In genomic region chr12:132243596-132244289, GRCh38 we compare ENCODE assay signal across 2 cellular contexts.
TF ChIP-seq lines count a peak whose summit lies in the region.

No MANE protein-coding gene starts in this region.

TF ChIP-seq in SK-N-SH, 30 proteins besides CTCF, POLR2A, EP300 and RAD21 (continued from another document):
- no peak for TF ChIP-seq EZH2phosphoT487 (IDR thresholded peaks at IDR 0.05; ENCODE audit: borderline replicate concordance, low read depth)
- TF ChIP-seq ZBTB33 (IDR thresholded peaks at IDR 0.05; ENCODE audit: borderline replicate concordance, low read depth): no peak
- TF ChIP-seq, protein P1, sequence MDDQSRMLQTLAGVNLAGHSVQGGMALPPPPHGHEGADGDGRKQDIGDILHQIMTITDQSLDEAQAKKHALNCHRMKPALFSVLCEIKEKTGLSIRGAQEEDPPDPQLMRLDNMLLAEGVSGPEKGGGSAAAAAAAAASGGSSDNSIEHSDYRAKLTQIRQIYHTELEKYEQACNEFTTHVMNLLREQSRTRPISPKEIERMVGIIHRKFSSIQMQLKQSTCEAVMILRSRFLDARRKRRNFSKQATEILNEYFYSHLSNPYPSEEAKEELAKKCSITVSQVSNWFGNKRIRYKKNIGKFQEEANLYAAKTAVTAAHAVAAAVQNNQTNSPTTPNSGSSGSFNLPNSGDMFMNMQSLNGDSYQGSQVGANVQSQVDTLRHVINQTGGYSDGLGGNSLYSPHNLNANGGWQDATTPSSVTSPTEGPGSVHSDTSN (IDR thresholded peaks at IDR 0.05): no peak; the same call in 1 of the 2 replicates
- no peak for TF ChIP-seq FOSL2 (IDR thresholded peaks at IDR 0.05; ENCODE audit: borderline replicate concordance, low read depth)
- TF ChIP-seq TCF12 (IDR thresholded peaks at IDR 0.05): no peak

TF ChIP-seq in WTC11, 78 proteins besides CTCF, POLR2A, EP300 and RAD21 (continued from another document):
- TF ChIP-seq, protein P2, sequence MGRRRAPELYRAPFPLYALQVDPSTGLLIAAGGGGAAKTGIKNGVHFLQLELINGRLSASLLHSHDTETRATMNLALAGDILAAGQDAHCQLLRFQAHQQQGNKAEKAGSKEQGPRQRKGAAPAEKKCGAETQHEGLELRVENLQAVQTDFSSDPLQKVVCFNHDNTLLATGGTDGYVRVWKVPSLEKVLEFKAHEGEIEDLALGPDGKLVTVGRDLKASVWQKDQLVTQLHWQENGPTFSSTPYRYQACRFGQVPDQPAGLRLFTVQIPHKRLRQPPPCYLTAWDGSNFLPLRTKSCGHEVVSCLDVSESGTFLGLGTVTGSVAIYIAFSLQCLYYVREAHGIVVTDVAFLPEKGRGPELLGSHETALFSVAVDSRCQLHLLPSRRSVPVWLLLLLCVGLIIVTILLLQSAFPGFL (CRISPR knock-in tag; IDR thresholded peaks at IDR 0.05; ENCODE audit: borderline replicate concordance): no peak
- TF ChIP-seq ZBTB43 (CRISPR knock-in tag; IDR thresholded peaks at IDR 0.05) (no peak), TEAD4 (CRISPR knock-in tag; IDR thresholded peaks at IDR 0.05) (no peak), GABPB1 (CRISPR knock-in tag; IDR thresholded peaks at IDR 0.05) (no peak), ZNF281 (CRISPR knock-in tag; IDR thresholded peaks at IDR 0.05) (no peak), ZNF671 (CRISPR knock-in tag; IDR thresholded peaks at IDR 0.05) (no peak), MXD4 (CRISPR knock-in tag; IDR thresholded peaks at IDR 0.05; ENCODE audit: borderline replicate concordance) (no peak), RORB (CRISPR knock-in tag; IDR thresholded peaks at IDR 0.05) (no peak), FOXK1 (CRISPR knock-in tag; IDR thresholded peaks at IDR 0.05) (no peak), HMGA2 (CRISPR knock-in tag; IDR thresholded peaks at IDR 0.05) (no peak), TP53 (CRISPR knock-in tag; IDR thresholded peaks at IDR 0.05) (no peak), CREM (CRISPR knock-in tag; IDR thresholded peaks at IDR 0.05) (no peak)
- TF ChIP-seq, protein P3, sequence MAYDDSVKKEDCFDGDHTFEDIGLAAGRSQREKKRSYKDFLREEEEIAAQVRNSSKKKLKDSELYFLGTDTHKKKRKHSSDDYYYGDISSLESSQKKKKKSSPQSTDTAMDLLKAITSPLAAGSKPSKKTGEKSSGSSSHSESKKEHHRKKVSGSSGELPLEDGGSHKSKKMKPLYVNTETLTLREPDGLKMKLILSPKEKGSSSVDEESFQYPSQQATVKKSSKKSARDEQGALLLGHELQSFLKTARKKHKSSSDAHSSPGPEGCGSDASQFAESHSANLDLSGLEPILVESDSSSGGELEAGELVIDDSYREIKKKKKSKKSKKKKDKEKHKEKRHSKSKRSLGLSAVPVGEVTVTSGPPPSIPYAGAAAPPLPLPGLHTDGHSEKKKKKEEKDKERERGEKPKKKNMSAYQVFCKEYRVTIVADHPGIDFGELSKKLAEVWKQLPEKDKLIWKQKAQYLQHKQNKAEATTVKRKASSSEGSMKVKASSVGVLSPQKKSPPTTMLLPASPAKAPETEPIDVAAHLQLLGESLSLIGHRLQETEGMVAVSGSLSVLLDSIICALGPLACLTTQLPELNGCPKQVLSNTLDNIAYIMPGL (CRISPR knock-in tag; IDR thresholded peaks at IDR 0.05): no peak
- TF ChIP-seq, protein P4, sequence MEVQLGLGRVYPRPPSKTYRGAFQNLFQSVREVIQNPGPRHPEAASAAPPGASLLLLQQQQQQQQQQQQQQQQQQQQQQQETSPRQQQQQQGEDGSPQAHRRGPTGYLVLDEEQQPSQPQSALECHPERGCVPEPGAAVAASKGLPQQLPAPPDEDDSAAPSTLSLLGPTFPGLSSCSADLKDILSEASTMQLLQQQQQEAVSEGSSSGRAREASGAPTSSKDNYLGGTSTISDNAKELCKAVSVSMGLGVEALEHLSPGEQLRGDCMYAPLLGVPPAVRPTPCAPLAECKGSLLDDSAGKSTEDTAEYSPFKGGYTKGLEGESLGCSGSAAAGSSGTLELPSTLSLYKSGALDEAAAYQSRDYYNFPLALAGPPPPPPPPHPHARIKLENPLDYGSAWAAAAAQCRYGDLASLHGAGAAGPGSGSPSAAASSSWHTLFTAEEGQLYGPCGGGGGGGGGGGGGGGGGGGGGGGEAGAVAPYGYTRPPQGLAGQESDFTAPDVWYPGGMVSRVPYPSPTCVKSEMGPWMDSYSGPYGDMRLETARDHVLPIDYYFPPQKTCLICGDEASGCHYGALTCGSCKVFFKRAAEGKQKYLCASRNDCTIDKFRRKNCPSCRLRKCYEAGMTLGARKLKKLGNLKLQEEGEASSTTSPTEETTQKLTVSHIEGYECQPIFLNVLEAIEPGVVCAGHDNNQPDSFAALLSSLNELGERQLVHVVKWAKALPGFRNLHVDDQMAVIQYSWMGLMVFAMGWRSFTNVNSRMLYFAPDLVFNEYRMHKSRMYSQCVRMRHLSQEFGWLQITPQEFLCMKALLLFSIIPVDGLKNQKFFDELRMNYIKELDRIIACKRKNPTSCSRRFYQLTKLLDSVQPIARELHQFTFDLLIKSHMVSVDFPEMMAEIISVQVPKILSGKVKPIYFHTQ (CRISPR knock-in tag; IDR thresholded peaks at IDR 0.05): no peak
TF ChIP-seq in WTC11: peak in this region for 0.
